ENCODE assay signal across 1 cellular context in the genomic region with DNA sequence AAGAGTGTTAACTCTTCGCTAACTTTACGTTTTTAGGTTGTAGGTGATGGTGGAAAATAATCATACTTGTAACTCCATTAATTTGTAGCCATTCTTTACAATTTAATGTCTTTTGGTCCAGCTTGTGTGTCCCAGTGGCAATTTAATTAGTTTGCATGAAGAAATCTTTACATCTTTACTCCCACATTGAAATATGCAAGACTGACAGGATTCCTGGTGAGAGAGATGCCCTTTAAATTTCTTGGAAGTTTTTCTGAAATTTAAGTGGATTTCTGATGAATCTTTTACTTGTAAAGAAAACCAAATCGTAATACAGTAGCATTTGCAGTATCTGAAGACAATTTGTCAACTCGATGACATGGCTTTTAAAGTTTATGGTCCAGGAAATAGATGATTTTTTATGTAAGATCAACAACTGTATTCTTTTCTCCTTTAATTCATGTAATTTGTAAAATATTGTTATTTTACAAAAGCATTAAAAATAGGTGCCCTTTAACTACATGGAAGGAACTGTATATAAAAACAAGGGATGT.
TF ChIP-seq lines count a peak whose summit lies in the region.

No MANE protein-coding gene starts in this region.

TF ChIP-seq in H1, 55 proteins besides CTCF, POLR2A, EP300 and RAD21:
- TF ChIP-seq USF2 (IDR thresholded peaks at IDR 0.05; ENCODE audit: low read length) (no peak), SRF (IDR thresholded peaks at IDR 0.05; ENCODE audit: low read depth, low read length) (no peak), CHD7 (IDR thresholded peaks at IDR 0.05; ENCODE audit: insufficient replicate concordance, low read length) (no peak), RFX5 (IDR thresholded peaks at IDR 0.05; ENCODE audit: borderline replicate concordance, low read depth, low read length) (no peak), GTF2F1 (IDR thresholded peaks at IDR 0.05; ENCODE audit: borderline replicate concordance, low read depth, low read length) (no peak), ASH2L (IDR thresholded peaks at IDR 0.05; ENCODE audit: low read length) (no peak), ZNF274 (IDR thresholded peaks at IDR 0.05; ENCODE audit: borderline replicate concordance, extremely low read depth, low read length) (no peak), EGR1 (IDR thresholded peaks at IDR 0.05; ENCODE audit: borderline replicate concordance, low read depth, low read length) (no peak), RBBP5 (IDR thresholded peaks at IDR 0.05; ENCODE audit: borderline replicate concordance, low read depth, low read length) (no peak), CREB1 (IDR thresholded peaks at IDR 0.05) (no peak), TAF1 (IDR thresholded peaks at IDR 0.05; ENCODE audit: low read depth, low read length) (no peak), CBX8 (IDR thresholded peaks at IDR 0.05; ENCODE audit: borderline replicate concordance, low read depth, low read length) (no peak), SIN3A (conservative IDR thresholded peaks at IDR 0.05 in 1 of 2, IDR thresholded peaks at IDR 0.05 in 1 of 2; ENCODE audit: low read depth in 1 of 2, low read length in 2 of 2) (no peak), BRCA1 (IDR thresholded peaks at IDR 0.05; ENCODE audit: low read depth, low read length) (no peak), NRF1 (IDR thresholded peaks at IDR 0.05; ENCODE audit: low read depth, low read length) (no peak), MAFK (IDR thresholded peaks at IDR 0.05; ENCODE audit: low read depth, low read length) (no peak), FOSL1 (IDR thresholded peaks at IDR 0.05; ENCODE audit: insufficient read depth, low read depth, low read length) (no peak), HDAC2 (IDR thresholded peaks at IDR 0.05; ENCODE audit: borderline replicate concordance in 1 of 2, low read depth in 2 of 2, low read length in 2 of 2) (no peak)
